9 cellular contexts compared by ENCODE assay signal in the genomic region with DNA sequence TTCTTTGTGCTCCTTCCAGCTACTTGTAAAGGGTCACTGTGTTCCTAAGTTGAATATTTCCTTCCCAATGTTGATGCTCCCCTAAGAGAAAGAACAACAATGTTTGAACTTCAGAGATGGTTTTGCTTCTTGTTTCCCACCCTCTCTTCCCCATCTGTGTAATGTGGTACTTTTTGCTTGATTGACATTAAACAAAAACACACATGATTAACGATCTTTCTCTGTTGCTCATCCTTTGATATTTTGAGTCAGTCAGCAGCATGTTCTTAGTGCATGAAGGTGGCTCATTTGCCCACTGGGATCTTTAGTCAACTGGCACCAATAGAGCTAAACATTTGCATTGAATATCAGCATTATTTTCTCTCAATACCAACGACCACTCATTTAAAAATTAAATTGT.
"Had no signal": no experiment of that assay in that cellular context is flagged by ENCODE, and none has a peak within 500 bp of the region (broad histone marks: within the 10 kb centered on the region; RNA-seq: fewer than 3 reads in every experiment).

No MANE protein-coding gene starts in this region.

- H3K4me3 Mint-ChIP-seq: HFFc6 had no signal

- H3K36me3 ChIP-seq: HAP-1 had no signal

- H3K9me3 Mint-ChIP-seq: HFFc6 had no signal

- H3K27ac Mint-ChIP-seq: HFFc6 had no signal

- ATAC-seq: HCT116, K562 had no signal

- H3K9ac ChIP-seq: GM23248 had no signal

- H2AFZ ChIP-seq: GM23248 had no signal

- DNase-seq: GM23248, GOT3, HFFc6, IMR-90, Kasumi-1, KG1 had no signal

- H3K9me3 ChIP-seq: HAP-1 had no signal

- H3K27ac ChIP-seq: GM23248 had no signal

- H3K4me3 ChIP-seq: GM23248, HAP-1, K562 had no signal
